In the genomic region with DNA sequence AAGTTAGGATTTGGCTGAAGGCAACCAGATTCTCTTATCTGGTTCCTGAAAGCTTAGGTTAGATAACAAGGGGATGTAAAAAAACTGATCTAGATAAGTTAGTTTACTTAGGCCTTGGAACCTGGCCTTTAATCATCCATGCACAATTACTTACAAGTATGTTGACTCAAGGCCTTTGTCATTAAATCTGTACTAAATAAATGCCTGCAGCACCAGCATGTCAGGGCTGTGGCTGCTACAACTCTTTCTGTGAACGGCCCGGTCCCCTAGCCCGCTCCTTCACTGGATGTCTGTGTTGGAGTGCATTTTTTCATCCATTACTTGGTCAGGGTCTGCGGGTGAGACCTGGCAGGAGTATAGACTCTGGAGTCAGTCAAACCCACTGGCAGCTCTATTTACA, we compare ENCODE assay signal across 1 cellular context.
TF ChIP-seq lines count a peak whose summit lies in the region.

No MANE protein-coding gene starts in this region.

TF ChIP-seq in HepG2, 621 proteins besides CTCF, POLR2A, EP300 and RAD21:
- TF ChIP-seq ZNF253 (CRISPR knock-in tag; IDR thresholded peaks at IDR 0.05; ENCODE audit: borderline replicate concordance) (peak; percentile 85; the same call in 1 of the 2 replicates), TCF7 (IDR thresholded peaks at IDR 0.05; ENCODE audit: low read depth) (no peak), ZNF383 (CRISPR knock-in tag; IDR thresholded peaks at IDR 0.05; ENCODE audit: borderline replicate concordance) (no peak)
- TF ChIP-seq, protein P1, sequence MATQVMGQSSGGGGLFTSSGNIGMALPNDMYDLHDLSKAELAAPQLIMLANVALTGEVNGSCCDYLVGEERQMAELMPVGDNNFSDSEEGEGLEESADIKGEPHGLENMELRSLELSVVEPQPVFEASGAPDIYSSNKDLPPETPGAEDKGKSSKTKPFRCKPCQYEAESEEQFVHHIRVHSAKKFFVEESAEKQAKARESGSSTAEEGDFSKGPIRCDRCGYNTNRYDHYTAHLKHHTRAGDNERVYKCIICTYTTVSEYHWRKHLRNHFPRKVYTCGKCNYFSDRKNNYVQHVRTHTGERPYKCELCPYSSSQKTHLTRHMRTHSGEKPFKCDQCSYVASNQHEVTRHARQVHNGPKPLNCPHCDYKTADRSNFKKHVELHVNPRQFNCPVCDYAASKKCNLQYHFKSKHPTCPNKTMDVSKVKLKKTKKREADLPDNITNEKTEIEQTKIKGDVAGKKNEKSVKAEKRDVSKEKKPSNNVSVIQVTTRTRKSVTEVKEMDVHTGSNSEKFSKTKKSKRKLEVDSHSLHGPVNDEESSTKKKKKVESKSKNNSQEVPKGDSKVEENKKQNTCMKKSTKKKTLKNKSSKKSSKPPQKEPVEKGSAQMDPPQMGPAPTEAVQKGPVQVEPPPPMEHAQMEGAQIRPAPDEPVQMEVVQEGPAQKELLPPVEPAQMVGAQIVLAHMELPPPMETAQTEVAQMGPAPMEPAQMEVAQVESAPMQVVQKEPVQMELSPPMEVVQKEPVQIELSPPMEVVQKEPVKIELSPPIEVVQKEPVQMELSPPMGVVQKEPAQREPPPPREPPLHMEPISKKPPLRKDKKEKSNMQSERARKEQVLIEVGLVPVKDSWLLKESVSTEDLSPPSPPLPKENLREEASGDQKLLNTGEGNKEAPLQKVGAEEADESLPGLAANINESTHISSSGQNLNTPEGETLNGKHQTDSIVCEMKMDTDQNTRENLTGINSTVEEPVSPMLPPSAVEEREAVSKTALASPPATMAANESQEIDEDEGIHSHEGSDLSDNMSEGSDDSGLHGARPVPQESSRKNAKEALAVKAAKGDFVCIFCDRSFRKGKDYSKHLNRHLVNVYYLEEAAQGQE (IDR thresholded peaks at IDR 0.05; ENCODE audit: borderline replicate concordance in 1 of 2, low read depth in 1 of 2, low read length in 2 of 2) = no peak
TF ChIP-seq in HepG2: peak in this region for 1.
